ENCODE assay signal across 12 cellular contexts in the genomic region with DNA sequence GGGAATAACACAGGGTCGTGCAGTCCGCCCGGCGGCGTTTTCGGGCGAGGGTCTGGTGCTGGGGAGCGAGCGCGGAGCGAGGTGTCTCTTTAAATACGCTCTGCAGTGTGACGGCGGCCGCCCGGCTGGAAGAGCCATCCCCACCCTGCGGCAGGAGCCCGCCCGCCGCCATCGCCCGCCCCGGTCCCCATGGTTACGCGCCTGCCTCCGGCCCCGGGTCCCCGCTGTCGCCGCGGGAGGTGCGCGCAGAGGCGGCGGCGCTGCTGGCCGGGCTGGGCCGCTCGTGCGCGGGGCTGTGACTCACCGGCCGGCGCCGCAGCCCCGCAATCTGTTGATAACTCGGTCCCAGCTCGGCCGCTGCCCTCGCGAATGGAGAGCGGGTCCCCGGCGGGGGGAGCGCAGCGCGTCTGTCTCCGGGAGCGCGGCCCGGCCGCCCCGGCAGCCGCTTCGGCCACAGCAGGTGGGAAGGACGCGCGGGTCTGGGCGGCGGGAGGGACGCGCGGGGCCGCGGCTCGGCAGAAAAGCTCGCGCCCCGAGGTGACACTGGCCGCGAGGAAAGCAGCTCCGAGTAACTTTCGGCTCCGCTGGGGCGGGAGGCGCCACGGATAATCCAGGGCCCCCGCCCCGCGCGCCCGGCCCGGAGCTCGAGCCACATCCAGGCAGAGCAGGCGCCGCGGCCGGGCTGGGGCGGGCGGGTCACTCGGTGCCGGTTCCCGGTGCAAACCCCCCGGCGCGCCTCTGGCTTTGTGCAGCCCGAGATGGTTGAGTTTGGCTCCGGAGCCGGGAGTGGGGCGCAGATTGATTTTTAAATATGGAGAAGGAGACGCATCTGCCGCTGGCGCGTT. TPM values are rescaled to one million over a fixed set of nuclear protein-coding genes. Genes with fewer than 3 reads are reported as not detected.
DNase-seq lines count a peak whose midpoint lies in the region; ATAC-seq, FAIRE-seq and TF ChIP-seq lines count a peak whose summit lies in the region.
"Had no signal": no experiment of that assay in that cellular context is flagged by ENCODE, and none has a peak within 500 bp of the region (broad histone marks: within the 10 kb centered on the region; RNA-seq: fewer than 3 reads in every experiment).

TSS of gene ADGRA1 (plus strand) at position 246 of the 845 bp plus-strand sequence. CDS start 986 bp downstream, outside the sequence.

- TF ChIP-seq CTCF in cardiac muscle cell (IDR thresholded peaks at IDR 0.05; ENCODE audit: low read depth, low read length) (no peak), kidney (IDR thresholded peaks at IDR 0.05; ENCODE audit: borderline replicate concordance, extremely low read depth, insufficient read depth) (no peak), suprapubic skin (IDR thresholded peaks at IDR 0.05) (no peak)

- H3K4me1 ChIP-seq in cardiac muscle cell (ENCODE audit: low read depth) = no peaks in the 10 kb centered on the region
- H3K4me1 ChIP-seq in kidney (ENCODE audit: control insufficient read depth in 1 of 2, insufficient read depth in 1 of 2, low read depth in 1 of 2, low read length in 2 of 2) = no peaks in the 10 kb centered on the region
- H3K4me1 ChIP-seq in suprapubic skin = peaks cover 15% of the 10 kb centered on the region

- H3K9ac ChIP-seq in kidney (ENCODE audit: low read length in 2 of 2) = no peak within 1 kb of the TSS
- H3K9ac ChIP-seq: BLaER1 had no signal

- no peak for FAIRE-seq in kidney (lab: Jason Lieb, UNC)
- FAIRE-seq: GM12891 had no signal

- WGBS in suprapubic skin = 0% methylated on average over 14 of the region's 114 CpGs

- H3K27ac ChIP-seq in cardiac muscle cell (no peak within 1 kb of the TSS), angular gyrus (ENCODE audit: low read depth, low read length) (peak within 1 kb of the TSS; percentile 93), kidney (ENCODE audit: low read depth in 2 of 2, low read length in 2 of 2) (no peak within 1 kb of the TSS), suprapubic skin (no peak within 1 kb of the TSS)
- H3K27ac ChIP-seq: BLaER1 had no signal

- TF ChIP-seq POLR2A in suprapubic skin (IDR thresholded peaks at IDR 0.05) = no peak

- H3K9me3 ChIP-seq in cardiac muscle cell (ENCODE audit: low read depth) = no peaks in the 10 kb centered on the region
- H3K9me3 ChIP-seq in kidney (ENCODE audit: control insufficient read depth in 1 of 2, low read length in 2 of 2) = no peaks in the 10 kb centered on the region
- H3K9me3 ChIP-seq in suprapubic skin = no peaks in the 10 kb centered on the region
- H3K9me3 ChIP-seq: BLaER1 had no signal

- H3K27me3 ChIP-seq in cardiac muscle cell (peaks cover 87% of the 10 kb centered on the region), suprapubic skin (peaks cover 95% of the 10 kb centered on the region)

- TF ChIP-seq EP300 in suprapubic skin (IDR thresholded peaks at IDR 0.05) = no peak

- H3K4me3 ChIP-seq in cardiac muscle cell = peak within 1 kb of the TSS; percentile 32
- H3K4me3 ChIP-seq in kidney (ENCODE audit: low read length in 2 of 2) = no peak within 1 kb of the TSS
- H3K4me3 ChIP-seq in suprapubic skin = peak within 1 kb of the TSS; percentile 30
- H3K4me3 ChIP-seq: BLaER1 had no signal

- intact Hi-C loops in Right ventricle myocardium superior (cut with DNase I) = no loop called here
- intact Hi-C loops in kidney (cut with DNase I) = no loop called here

- DNase-seq in cardiac muscle cell (ENCODE audit: low read depth in 1 of 2, low spot score in 1 of 2) (peak in 1 of 2 donors; percentile 58), Right ventricle myocardium superior (no peak), kidney (peak; percentile 66), suprapubic skin (ENCODE audit: low spot score in 2 of 2) (no peak), UCSD-AML1 (lab: John Stamatoyannopoulos, UW; ENCODE audit: unreplicated experiment) (no peak)
- DNase-seq: left colon, NCI-H2029 treated with DMSO at 0.1 percent for 48 hours had no signal

- H3K36me3 ChIP-seq in cardiac muscle cell = no peaks in the 10 kb centered on the region
- no peaks in the 10 kb centered on the region for H3K36me3 ChIP-seq in kidney (ENCODE audit: control insufficient read depth in 1 of 2, insufficient read depth in 2 of 2, low read length in 2 of 2)
- no peaks in the 10 kb centered on the region for H3K36me3 ChIP-seq in suprapubic skin
- H3K36me3 ChIP-seq: BLaER1 had no signal

- ATAC-seq in Right ventricle myocardium superior (ENCODE audit: poor library complexity) (no peak), GM19351 (IDR thresholded peaks at IDR 0.05; ENCODE audit: unreplicated experiment) (no peak), HG02884 (IDR thresholded peaks at IDR 0.05; ENCODE audit: unreplicated experiment) (no peak)
- ATAC-seq: left colon had no signal

RNA-seq across cellular contexts. Expression of gene ADGRA1, which starts in this region (rescaled TPM):
- total RNA-seq in cardiac muscle cell = 0.24 and 0.28 TPM in 2 replicates
- polyA plus RNA-seq in cardiac muscle cell = 0.67 TPM in 1 of 2 replicates, not detected in the other
- total RNA-seq in Right ventricle myocardium superior = not detected
- 0.91 TPM for total RNA-seq in kidney
- polyA plus RNA-seq in kidney (ENCODE audit: insufficient read depth, low read depth, low replicate concordance) = 1.1 TPM
- not detected for total RNA-seq in suprapubic skin
- total RNA-seq: left colon had no signal

Comparison
In these comparisons a context has a peak if more than half of its experiments do, and no peak if none do; other contexts are left out.
1. H3K4me3 ChIP-seq: peak in cardiac muscle cell (single experiment) and suprapubic skin (single experiment); none in kidney (0 of 2).